ENCODE assay signal across 8 cellular contexts in genomic region chr2:74525717-74526648, GRCh38. TPM values are rescaled to one million over a fixed set of nuclear protein-coding genes. Genes with fewer than 3 reads are reported as not detected.
DNase-seq lines count a peak whose midpoint lies in the region; ATAC-seq, FAIRE-seq and TF ChIP-seq lines count a peak whose summit lies in the region.

Gene DQX1, minus strand, starts transcription at chr2:74526231. Its CDS starts 502 bp downstream, at chr2:74525729.

- dilution Hi-C loops in endothelial cell of umbilical vein (cut with MboI; ENCODE audit: extremely low pct_ligation_motif_present, low sequenced_read_pairs) = no loop called here

- BruUV-seq in A673 (replicated peaks; lab: Mats Ljungman, UMichigan) (no TSS peak), endothelial cell of umbilical vein (replicated peaks; lab: Mats Ljungman, UMichigan) (no TSS peak)

- H3K27me3 ChIP-seq in A673 (replicated peaks; ENCODE audit: insufficient read depth, low read depth, low read length, poor library complexity) (no peaks in the 10 kb centered on the region), endothelial cell of umbilical vein (ENCODE audit: control insufficient read depth in 2 of 2, insufficient read depth in 2 of 2, low read length in 2 of 2) (peaks cover 4 to 6% of the 10 kb centered on the region in 2 experiments), smooth muscle cell (ENCODE audit: low read depth) (peaks cover 14% of the 10 kb centered on the region)

- H3K27ac ChIP-seq in A673 (ENCODE audit: low read depth, low read length, poor library complexity, severe bottlenecking) = no peak within 1 kb of the TSS
- H3K27ac ChIP-seq in endothelial cell of umbilical vein (ENCODE audit: insufficient read depth, low read depth, low read length) = no peak within 1 kb of the TSS
- H3K27ac ChIP-seq in smooth muscle cell (ENCODE audit: low read depth) = no peak within 1 kb of the TSS

- H3K79me2 ChIP-seq in endothelial cell of umbilical vein (ENCODE audit: control insufficient read depth, insufficient read depth, low read length) (peaks cover 19% of the 10 kb centered on the region), smooth muscle cell (ENCODE audit: low read depth) (peaks cover 24% of the 10 kb centered on the region)

- CTCF ChIA-PET in A673 (lab: Charles Lee) (no interaction called here), endothelial cell of umbilical vein (lab: Charles Lee) (interaction anchor here (0.8 to 1.2 kb wide), 3 partner anchors 8 to 43 kb away, joined by 3 to 7 read pairs (median 3); partner anchors contain the start of genes CCDC142 and TTC31)

- H3K4me3 ChIP-seq in A673 (ENCODE audit: low read depth, low read length, poor library complexity, severe bottlenecking) (no peak within 1 kb of the TSS), GM12865 (ENCODE audit: low read depth, low read length) (no peak within 1 kb of the TSS), endothelial cell of umbilical vein (replicated peaks in 1 of 3; ENCODE audit: insufficient read depth in 1 of 3, low read depth in 1 of 3, low read length in 3 of 3) (no peak within 1 kb of the TSS), smooth muscle cell (no peak within 1 kb of the TSS)

- no peak for TF ChIP-seq POLR2A in endothelial cell of umbilical vein (IDR thresholded peaks at IDR 0.05; ENCODE audit: low read depth, low read length)

- no peaks in the 10 kb centered on the region for H4K20me1 ChIP-seq in endothelial cell of umbilical vein (replicated peaks; ENCODE audit: control insufficient read depth, extremely low read depth, insufficient read depth, low read length)
- peaks cover 11% of the 10 kb centered on the region for H4K20me1 ChIP-seq in smooth muscle cell (ENCODE audit: low read depth)

- H3F3A ChIP-seq in smooth muscle cell (ENCODE audit: low read depth) = peaks cover 5% of the 10 kb centered on the region

- DNase-seq in A673 (ENCODE audit: low spot score) (peak; percentile 44), GM12865 (ENCODE audit: low read depth) (peak; percentile 75), NOMO-1 treated with DMSO at 0.1 percent for 48 hours (lab: John Stamatoyannopoulos, UW; ENCODE audit: unreplicated experiment) (peak; percentile 89), endothelial cell of umbilical vein (ENCODE audit: low read depth, low spot score) (peak; percentile 28), smooth muscle cell (lab: John Stamatoyannopoulos, UW; ENCODE audit: unreplicated experiment) (no peak)

- H2AFZ ChIP-seq in endothelial cell of umbilical vein (ENCODE audit: low read depth, low read length) = no peak within 1 kb of the TSS
- H2AFZ ChIP-seq in smooth muscle cell (ENCODE audit: low read depth) = no peak within 1 kb of the TSS

- peaks cover 11% of the 10 kb centered on the region for H3K4me1 ChIP-seq in A673 (ENCODE audit: insufficient read depth, low read length, poor library complexity, severe bottlenecking)
- H3K4me1 ChIP-seq in endothelial cell of umbilical vein (ENCODE audit: control insufficient read depth, extremely low read depth, insufficient read depth, low read length) = peaks cover 15% of the 10 kb centered on the region
- peaks cover 10% of the 10 kb centered on the region for H3K4me1 ChIP-seq in smooth muscle cell (ENCODE audit: low read depth)

- peak; percentile 60 for FAIRE-seq in endothelial cell of umbilical vein (lab: Jason Lieb, UNC)

- WGBS in smooth muscle cell (ENCODE audit: low lambda C conversion rate) = 94% methylated on average over 11 of the region's 11 CpGs

- no peaks in the 10 kb centered on the region for H3K9me3 ChIP-seq in A673 (ENCODE audit: low read depth, low read length, poor library complexity, severe bottlenecking)
- H3K9me3 ChIP-seq in endothelial cell of umbilical vein (replicated peaks; ENCODE audit: control insufficient read depth, insufficient read depth, low read length) = no peaks in the 10 kb centered on the region
- no peaks in the 10 kb centered on the region for H3K9me3 ChIP-seq in smooth muscle cell (replicated peaks; ENCODE audit: low read depth)

- intact Hi-C loops in A673 (cut with micrococcal nuclease; ENCODE audit: unreplicated experiment) (no loop called here), endothelial cell of umbilical vein (cut with micrococcal nuclease) (no loop called here)

- POLR2A ChIA-PET in A673 (lab: Charles Lee; ENCODE audit: low non-redundant PET) = no interaction called here
- POLR2A ChIA-PET in endothelial cell of umbilical vein (lab: Charles Lee) = interaction anchor here (0.5 to 0.9 kb wide), 2 partner anchors 12 to 22 kb away, joined by 3 to 4 read pairs; partner anchors contain the start of gene TLX2

- no peaks in the 10 kb centered on the region for H3K9me1 ChIP-seq in endothelial cell of umbilical vein (replicated peaks; ENCODE audit: control insufficient read depth, extremely low read depth, insufficient read depth, low read length)

- TF ChIP-seq CTCF in A673 (conservative IDR thresholded peaks at IDR 0.05; ENCODE audit: low read depth, low read length) (no peak), GM12865 (IDR thresholded peaks at IDR 0.05; ENCODE audit: insufficient read depth, low read depth, low read length, missing control alignments) (no peak), endothelial cell of umbilical vein (IDR thresholded peaks at IDR 0.05; ENCODE audit: extremely low read depth in 1 of 2, insufficient read depth in 1 of 2, low read depth in 1 of 2, low read length in 2 of 2) (no peak), smooth muscle cell (IDR thresholded peaks at IDR 0.05; ENCODE audit: borderline replicate concordance, insufficient read depth, poor library complexity, severe bottlenecking) (no peak)

- no peak within 1 kb of the TSS for H3K9ac ChIP-seq in endothelial cell of umbilical vein (replicated peaks; ENCODE audit: extremely low read depth, insufficient read depth, low read length)
- H3K9ac ChIP-seq in smooth muscle cell (ENCODE audit: low read depth) = no peak within 1 kb of the TSS

- H3K4me2 ChIP-seq in endothelial cell of umbilical vein (ENCODE audit: insufficient read depth, low read length) (no peak within 1 kb of the TSS), smooth muscle cell (no peak within 1 kb of the TSS)

- peaks cover 25% of the 10 kb centered on the region for H3K36me3 ChIP-seq in A673 (ENCODE audit: insufficient read depth, low read length, poor library complexity, severe bottlenecking)
- peaks cover 6 to 16% of the 10 kb centered on the region in 2 experiments for H3K36me3 ChIP-seq in endothelial cell of umbilical vein (ENCODE audit: control insufficient read depth in 2 of 2, extremely low read depth in 1 of 2, insufficient read depth in 2 of 2, low read length in 2 of 2)
- H3K36me3 ChIP-seq in smooth muscle cell (ENCODE audit: low read depth) = no peaks in the 10 kb centered on the region

- ATAC-seq in HG02973 (IDR thresholded peaks at IDR 0.05; ENCODE audit: unreplicated experiment) (no peak), GM19023 (IDR thresholded peaks at IDR 0.05; ENCODE audit: unreplicated experiment) (no peak), HG03521 (IDR thresholded peaks at IDR 0.05; ENCODE audit: unreplicated experiment) (no peak)

TF ChIP-seq in endothelial cell of umbilical vein, 7 proteins besides CTCF, POLR2A, EP300 and RAD21:
- TF ChIP-seq FOS (IDR thresholded peaks at IDR 0.05; ENCODE audit: borderline replicate concordance, insufficient read depth, low read length) (no peak), MAX (IDR thresholded peaks at IDR 0.05; ENCODE audit: insufficient read depth, insufficient read length) (no peak), POLR2AphosphoS5 (IDR thresholded peaks at IDR 0.05; ENCODE audit: insufficient read depth, low read depth, low read length) (peak; percentile 14), MYC (IDR thresholded peaks at IDR 0.05; ENCODE audit: low read depth, low read length) (no peak), GATA2 (IDR thresholded peaks at IDR 0.05; ENCODE audit: insufficient read depth, insufficient read length, low read depth, low read length) (no peak), JUN (IDR thresholded peaks at IDR 0.05; ENCODE audit: borderline replicate concordance, insufficient read depth, insufficient read length, low read depth) (no peak)

RNA-seq across cellular contexts. Expression of gene DQX1, which starts in this region (rescaled TPM):
- 0.50 and 0.71 TPM in 2 replicates for total RNA-seq in A673 (2021)
- total RNA-seq in endothelial cell of umbilical vein = 0.44 and 0.69 TPM in 2 replicates
- 0.03 and 0.06 TPM in 2 replicates for polyA plus RNA-seq in endothelial cell of umbilical vein
- polyA plus RNA-seq in endothelial cell of umbilical vein (2011; cell fraction: cytosol; rRNA removed) = 0.13 TPM in 1 of 2 replicates, not detected in the other
- 1.2 TPM in 2 replicates for polyA plus RNA-seq in endothelial cell of umbilical vein (2011; cell fraction: nucleus; rRNA removed)
- polyA plus RNA-seq in endothelial cell of umbilical vein (2012) = not detected in 2 replicates
- polyA minus RNA-seq in endothelial cell of umbilical vein = not detected in 2 replicates
- not detected for polyA minus RNA-seq in endothelial cell of umbilical vein (2011; cell fraction: cytosol; rRNA and poly(A)+ RNA removed)
- polyA minus RNA-seq in endothelial cell of umbilical vein (2011; cell fraction: nucleus; rRNA and poly(A)+ RNA removed) = 0.19 TPM in 1 of 2 replicates, not detected in the other
- total RNA-seq in smooth muscle cell = 0.09 and 0.27 TPM in 2 replicates
- 0.57 TPM in 1 of 2 replicates, not detected in the other for polyA plus RNA-seq in smooth muscle cell

Comparison
In these comparisons a context has a peak if more than half of its experiments do, and no peak if none do; other contexts are left out.
1. Peak in DNase-seq in A673; RNA of the gene not detected or under 1 TPM.